In the genomic region with DNA sequence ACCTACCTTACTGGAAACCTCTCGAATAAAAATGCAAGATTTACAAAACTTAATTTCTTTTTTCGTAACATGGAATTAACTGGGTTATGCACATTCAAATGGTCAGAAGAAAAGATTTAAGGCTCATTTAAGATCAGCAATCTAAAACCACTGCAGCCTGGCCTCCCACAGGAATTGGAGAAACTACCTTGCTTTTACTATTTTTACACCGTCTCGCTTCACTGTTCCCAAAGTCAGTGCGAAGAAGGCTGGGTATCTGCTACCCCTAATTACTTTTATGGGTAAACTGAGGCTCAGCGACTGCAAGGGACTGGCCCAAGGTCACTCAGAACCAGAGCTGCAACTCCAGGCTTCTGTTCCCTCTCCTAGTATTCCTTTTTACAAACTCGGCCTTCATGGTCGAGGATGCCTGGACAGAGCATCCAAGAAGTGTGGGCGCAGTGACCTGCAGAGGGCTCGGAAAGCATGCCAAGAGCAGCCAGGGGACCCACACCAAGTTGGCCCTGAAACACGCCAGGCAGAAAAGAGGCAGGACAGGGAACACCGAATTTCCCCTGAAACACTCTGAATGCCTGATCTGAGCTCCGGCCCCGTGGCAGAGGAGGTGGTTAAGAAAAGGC, we compare ENCODE assay signal across 8 cellular contexts. TPM values are rescaled to one million over a fixed set of nuclear protein-coding genes. Genes with fewer than 3 reads are reported as not detected.
DNase-seq lines count a peak whose midpoint lies in the region; ATAC-seq, FAIRE-seq and TF ChIP-seq lines count a peak whose summit lies in the region.

No MANE protein-coding gene starts in this region.

- no peaks in the 10 kb centered on the region for H3K9me3 ChIP-seq in cardiac muscle cell (ENCODE audit: low read depth)
- H3K9me3 ChIP-seq in kidney (ENCODE audit: control insufficient read depth in 1 of 2, low read length in 2 of 2): no peaks in the 10 kb centered on the region

- no peaks in the 10 kb centered on the region for H3K27me3 Mint-ChIP-seq in stimulated activated naive B cell treated with anti-CD40 and anti-IgM and Interleukin-4, amounts not matched to agents 10 μg/mL and 1 μg/mL and 100 μg/mL, for 72 hours

- intact Hi-C loops in cardiac septum (cut with DNase I): loop anchor here (2.0 to 5.0 kb wide), 2 partner anchors 42 to 158 kb away; a partner anchor contains a TSS
- intact Hi-C loops in kidney (cut with DNase I): no loop called here

- H3K36me3 Mint-ChIP-seq in stimulated activated naive B cell treated with anti-CD40 and anti-IgM and Interleukin-4, amounts not matched to agents 10 μg/mL and 1 μg/mL and 100 μg/mL, for 72 hours: peaks cover 33 to 44% of the 10 kb centered on the region in 2 donors

- H3K4me1 Mint-ChIP-seq in stimulated activated naive B cell treated with anti-CD40 and anti-IgM and Interleukin-4, amounts not matched to agents 10 μg/mL and 1 μg/mL and 100 μg/mL, for 72 hours: peaks cover 27 to 53% of the 10 kb centered on the region in 2 donors

- H3K36me3 ChIP-seq in cardiac muscle cell (peaks cover 6% of the 10 kb centered on the region), kidney (ENCODE audit: control insufficient read depth in 1 of 2, insufficient read depth in 2 of 2, low read length in 2 of 2) (no peaks in the 10 kb centered on the region)

- H3K27ac ChIP-seq in cardiac muscle cell (peak overlapping the region; percentile 95), kidney (ENCODE audit: low read depth in 2 of 2, low read length in 2 of 2) (peak overlapping the region; percentile 76 to 88)

- TF ChIP-seq CTCF in cardiac muscle cell (IDR thresholded peaks at IDR 0.05; ENCODE audit: low read depth, low read length) (peak; percentile 12), LNCaP clone FGC (IDR thresholded peaks at IDR 0.05; ENCODE audit: control insufficient read depth, extremely low read depth, insufficient read depth) (no peak), kidney (IDR thresholded peaks at IDR 0.05; ENCODE audit: borderline replicate concordance, extremely low read depth, insufficient read depth) (no peak)

- H3K4me1 ChIP-seq in cardiac muscle cell (ENCODE audit: low read depth) (peaks cover 15% of the 10 kb centered on the region), kidney (ENCODE audit: control insufficient read depth in 1 of 2, insufficient read depth in 1 of 2, low read depth in 1 of 2, low read length in 2 of 2) (peaks cover 9 to 10% of the 10 kb centered on the region in 2 donors)

- peak overlapping the region; percentile 95 for H3K27ac Mint-ChIP-seq in stimulated activated naive B cell treated with anti-CD40 and anti-IgM and Interleukin-4, amounts not matched to agents 10 μg/mL and 1 μg/mL and 100 μg/mL, for 72 hours

- H3K9ac ChIP-seq in kidney (ENCODE audit: low read length in 2 of 2): peak overlapping the region; percentile 43 to 55

- DNase-seq in cardiac muscle cell (ENCODE audit: low read depth in 1 of 2, low spot score in 1 of 2) (no peak), cardiac septum (ENCODE audit: low spot score) (no peak), LNCaP clone FGC (ENCODE audit: low read depth) (no peak), astrocyte of the hippocampus (ENCODE audit: low read depth, low spot score) (peak; percentile 46), kidney (no peak), RCC 7860 (ENCODE audit: low spot score) (no peak)
- DNase-seq in stimulated activated naive B cell treated with anti-CD40 and anti-IgM and Interleukin-4, amounts not matched to agents 10 μg/mL and 1 μg/mL and 100 μg/mL, for 72 hours: peak; percentile 0

- H3K4me3 Mint-ChIP-seq in stimulated activated naive B cell treated with anti-CD40 and anti-IgM and Interleukin-4, amounts not matched to agents 10 μg/mL and 1 μg/mL and 100 μg/mL, for 72 hours: peak overlapping the region; percentile 93 to 100

- H3K9me3 Mint-ChIP-seq in stimulated activated naive B cell treated with anti-CD40 and anti-IgM and Interleukin-4, amounts not matched to agents 10 μg/mL and 1 μg/mL and 100 μg/mL, for 72 hours: peaks cover 0 to 1% of the 10 kb centered on the region in 2 donors

- no peaks in the 10 kb centered on the region for H3K27me3 ChIP-seq in cardiac muscle cell

- H3K4me3 ChIP-seq in cardiac muscle cell (peak overlapping the region; percentile 90), LNCaP clone FGC (ENCODE audit: low read depth, low read length) (peak overlapping the region; percentile 62), kidney (ENCODE audit: low read length in 2 of 2) (peak overlapping the region; percentile 70 to 89)

- FAIRE-seq in kidney (lab: Jason Lieb, UNC) (no peak), RCC 7860 (lab: Jason Lieb, UNC) (no peak)

- ATAC-seq in stimulated activated naive B cell treated with anti-CD40 and anti-IgM and Interleukin-4, amounts not matched to agents 10 μg/mL and 1 μg/mL and 100 μg/mL, for 72 hours (replicated peaks): peak in 1 of 2 donors; percentile 7
- ATAC-seq in GM19397 (IDR thresholded peaks at IDR 0.05; ENCODE audit: unreplicated experiment): no peak

RNA-seq across cellular contexts. Expression of a gene that starts 0.9 kb away (rescaled TPM):
- total RNA-seq in cardiac muscle cell (28.7 and 76.3 TPM in 2 replicates), cardiac septum (16.4 TPM), kidney (36.9 TPM)
- polyA plus RNA-seq in cardiac muscle cell (30.5 and 36.7 TPM in 2 replicates), kidney (ENCODE audit: insufficient read depth, low read depth, low replicate concordance) (12.2 TPM)

RNA-seq across cellular contexts. Expression of a gene that starts 42.8 kb away (rescaled TPM):
- total RNA-seq in cardiac muscle cell (6.0 and 10.0 TPM in 2 replicates), cardiac septum (10.8 TPM), kidney (24.3 TPM)
- polyA plus RNA-seq in cardiac muscle cell (5.9 and 8.6 TPM in 2 replicates), kidney (ENCODE audit: insufficient read depth, low read depth, low replicate concordance) (6.6 TPM)

Comparison
In these comparisons a context has a peak if more than half of its experiments do, and no peak if none do; other contexts are left out.
1. DNase-seq: peak in astrocyte of the hippocampus (single experiment) and stimulated activated naive B cell treated with anti-CD40 and anti-IgM and Interleukin-4, amounts not matched to agents 10 μg/mL and 1 μg/mL and 100 μg/mL, for 72 hours (single experiment); none in cardiac muscle cell (0 of 2), cardiac septum (single experiment), LNCaP clone FGC (single experiment), kidney (single experiment) and RCC 7860 (single experiment).
2. Peak in every context shown above with its lines, with median percentiles within 50 percentile points of each other: H3K4me3 ChIP-seq.